ENCODE assay signal across 39 cellular contexts in the genomic region with DNA sequence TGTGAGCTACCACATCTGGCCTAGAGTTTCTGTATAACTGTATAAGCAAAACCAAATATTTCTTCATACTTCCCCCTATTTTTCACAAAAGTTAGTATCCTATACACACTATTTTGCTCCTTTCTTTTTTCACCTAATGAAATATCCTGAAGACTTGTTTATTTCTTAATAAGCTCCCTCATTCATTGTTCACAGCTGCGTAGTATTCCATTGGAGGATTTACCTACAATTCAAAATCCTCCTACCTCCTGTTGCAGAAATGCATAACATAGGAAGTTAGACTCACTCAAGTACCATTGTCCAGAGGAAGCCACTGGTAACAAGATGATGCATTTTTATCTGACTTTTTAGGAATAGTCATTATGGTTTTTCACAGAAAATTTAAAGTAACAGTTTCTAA. TPM values are rescaled to one million over a fixed set of nuclear protein-coding genes. Genes with fewer than 3 reads are reported as not detected.
"Had no signal": no experiment of that assay in that cellular context is flagged by ENCODE, and none has a peak within 500 bp of the region (broad histone marks: within the 10 kb centered on the region; RNA-seq: fewer than 3 reads in every experiment).

No MANE protein-coding gene starts in this region.

- DNase-seq: activated effector memory CD4-positive, alpha-beta T cell treated with anti-CD3 and anti-CD28 coated beads, Interleukin-2, amount 50 U/mL, for 16 hours; activated effector memory CD4-positive, alpha-beta T cell treated with Interleukin-2 at 50 U/mL for 16 hours; activated gamma-delta T cell; activated gamma-delta T cell treated with Interleukin-2 at 50 U/mL for 16 hours; activated naive CD4-positive, alpha-beta T cell; activated naive CD4-positive, alpha-beta T cell treated with anti-CD3 and anti-CD28 coated beads for 36 hours; activated naive CD4-positive, alpha-beta T cell treated with anti-CD3 and anti-CD28 coated beads, Interleukin-2, amount 10 ng/mL, durations not matched to agents 7 days and 5 days; activated naive CD4-positive, alpha-beta T cell treated with anti-CD3 and anti-CD28 coated beads, Interleukin-2, amount 50 U/mL, for 16 hours; activated naive CD4-positive, alpha-beta T cell treated with Interleukin-2 at 50 U/mL for 16 hours; activated naive CD8-positive, alpha-beta T cell treated with anti-CD3 and anti-CD28 coated beads for 36 hours; activated naive CD8-positive, alpha-beta T cell treated with anti-CD3 and anti-CD28 coated beads, Interleukin-2, amount 10 ng/mL, durations not matched to agents 7 days and 5 days; activated naive CD8-positive, alpha-beta T cell treated with anti-CD3 and anti-CD28 coated beads, Interleukin-2, amount 50 U/mL, for 24 hours; activated T-cell treated with anti-CD3 and anti-CD28 coated beads, Interleukin-2, amount 50 U/mL, for 24 hours; activated T-cell treated with anti-CD3 and anti-CD28 coated beads, Interleukin-2, amount 50 U/mL, for 4 hours; activated T-cell treated with anti-CD3 and anti-CD28 coated beads, Interleukin-2, amount 50 U/mL, for 48 hours; activated T-cell treated with anti-CD3 and anti-CD28 coated beads, Interleukin-2, amount 50 U/mL, for 72 hours; adrenal gland; amniotic stem cell; amygdala; anterior cingulate cortex; aorta; body of pancreas; caudate nucleus; central memory CD4-positive, alpha-beta T cell; cerebellar nuclear complex had no signal

- H3K9me3 ChIP-seq: adrenal gland, ascending aorta, body of pancreas, breast epithelium had no signal

- H3K27me3 ChIP-seq: adrenal gland, ascending aorta, body of pancreas had no signal

- H3K36me3 ChIP-seq: adrenal gland, ascending aorta, brain microvascular endothelial cell, breast epithelium, cardiac muscle cell had no signal

- H3K4me3 ChIP-seq: adrenal gland, ascending aorta, body of pancreas, breast epithelium, cardiac muscle cell had no signal

- FAIRE-seq: astrocyte, bronchial epithelial cell had no signal

- H3K27ac ChIP-seq: adrenal gland, ascending aorta, body of pancreas, brain microvascular endothelial cell, breast epithelium, cardiac muscle cell had no signal

- ATAC-seq: activated naive CD4-positive, alpha-beta T cell treated with anti-CD3 and anti-CD28 coated beads, Interleukin-2, amount 50 U/mL, for 72 hours; activated naive CD8-positive, alpha-beta T cell treated with anti-CD3 and anti-CD28 coated beads, Interleukin-2, amount 50 U/mL, for 24 hours; activated T-cell treated with anti-CD3 and anti-CD28 coated beads, Interleukin-2, amount 50 U/mL, for 4 hours; activated T-cell treated with anti-CD3 and anti-CD28 coated beads, Interleukin-2, amount 50 U/mL, for 72 hours; activated T-helper 17 cell treated with anti-CD3 and anti-CD28 coated beads, Interleukin-2, amount 50 U/mL, for 72 hours; body of pancreas had no signal

- H3K4me1 ChIP-seq: breast epithelium had no signal

RNA-seq across cellular contexts. Expression of a gene that starts 29.6 kb away (rescaled TPM):
- total RNA-seq: activated naive CD4-positive, alpha-beta T cell treated with anti-CD3 and anti-CD28 coated beads for 36 hours; activated naive CD4-positive, alpha-beta T cell treated with anti-CD3 and anti-CD28 coated beads, Interleukin-2, amount 50 U/mL, for 72 hours; activated naive CD8-positive, alpha-beta T cell treated with anti-CD3 and anti-CD28 coated beads for 36 hours; activated naive CD8-positive, alpha-beta T cell treated with anti-CD3 and anti-CD28 coated beads, Interleukin-2, amount 10 ng/mL, durations not matched to agents 7 days and 5 days; activated T-cell treated with anti-CD3 and anti-CD28 coated beads, Interleukin-2, amount 50 U/mL, for 4 hours; activated T-cell treated with anti-CD3 and anti-CD28 coated beads, Interleukin-2, amount 50 U/mL, for 72 hours; activated T-helper 1 cell treated with anti-CD3 and anti-CD28 coated beads, Interleukin-12 subunit alpha, Interleukin-12 subunit beta, Interleukin-2, Interleukin-4 antibody, amounts not matched to agents 30 ng/mL and 10 ng/mL and 1 ng/mL, durations not matched to agents 14 hours and 24 hours and 36 hours; activated T-helper 17 cell treated with anti-CD3 and anti-CD28 coated beads, Interleukin-2, amount 50 U/mL, for 72 hours; activated T-helper 2 cell treated with anti-CD3 and anti-CD28 coated beads, Interferon-gamma antibody, Interleukin-2, Interleukin-4, amounts not matched to agents 10 μg/mL and 5 μg/mL and 100 μg/mL, durations not matched to agents 14 hours and 24 hours and 36 hours; adrenal gland; aorta; ascending aorta; astrocyte; body of pancreas; breast epithelium; bronchial epithelial cell; cardiac muscle cell; cardiac septum; cerebellum; chondrocyte had no signal
- polyA plus RNA-seq: adipose tissue, adrenal gland, aorta, cardiac muscle cell had no signal
